In genomic region chr2:29056452-29056851, GRCh38 we compare ENCODE assay signal across 27 cellular contexts. TPM values are rescaled to one million over a fixed set of nuclear protein-coding genes. Genes with fewer than 3 reads are reported as not detected.
"Had no signal": no experiment of that assay in that cellular context is flagged by ENCODE, and none has a peak within 500 bp of the region (broad histone marks: within the 10 kb centered on the region; RNA-seq: fewer than 3 reads in every experiment).

No MANE protein-coding gene starts in this region.

- H3K27me3 ChIP-seq: cardiac muscle cell, heart right ventricle, spleen, stomach, vagina had no signal

- DNase-seq: activated CD8-positive, alpha-beta memory T cell treated with anti-CD3 and anti-CD28 coated beads for 24 hours; activated CD8-positive, alpha-beta memory T cell treated with anti-CD3 and anti-CD28 coated beads, Interleukin-2, amount 50 U/mL, for 4 hours; activated effector memory CD4-positive, alpha-beta T cell treated with Interleukin-2 at 50 U/mL for 16 hours; activated naive CD4-positive, alpha-beta T cell treated with anti-CD3 and anti-CD28 coated beads for 36 hours; activated T-cell treated with anti-CD3 and anti-CD28 coated beads, Interleukin-2, amount 50 U/mL, for 24 hours; cortex of kidney; foreskin fibroblast; heart right ventricle; left colon; naive thymus-derived CD4-positive, alpha-beta T cell; retina; spleen; stimulated activated CD4-positive, alpha-beta T cell treated with anti-CD3 and anti-CD28 coated beads, Interleukin-4, amount 100 ng/mL, for 4 hours; stomach; T1000; trophoblast cell had no signal

- H3K36me3 Mint-ChIP-seq: memory B cell, WTC11 had no signal

- ATAC-seq: heart right ventricle; left colon; naive thymus-derived CD4-positive, alpha-beta T cell; WTC11 had no signal

- H3K4me3 ChIP-seq: cardiac muscle cell, heart right ventricle, spleen, stomach, vagina had no signal

- H3K36me3 ChIP-seq: cardiac muscle cell, heart right ventricle, stomach, vagina had no signal

- H3K27me3 Mint-ChIP-seq: activated T-cell treated with anti-CD3 and anti-CD28 coated beads, Interleukin-2, amount 50 U/mL, for 24 hours; naive thymus-derived CD4-positive, alpha-beta T cell had no signal

- H3K9me3 Mint-ChIP-seq: activated naive CD4-positive, alpha-beta T cell treated with anti-CD3 and anti-CD28 coated beads for 36 hours; activated T-cell treated with anti-CD3 and anti-CD28 coated beads, Interleukin-2, amount 50 U/mL, for 24 hours; T-helper 1 cell treated with Interleukin-12 subunit alpha and Interleukin-12 subunit beta and Interleukin-4 antibody, amounts not matched to agents 30 μg/mL and 1 μg/mL, for 36 hours; WTC11 had no signal

- H3K4me1 ChIP-seq: spleen, stomach, vagina had no signal

- FAIRE-seq: endometrium, keratinocyte had no signal

- H3K4me3 Mint-ChIP-seq: activated naive CD4-positive, alpha-beta T cell treated with anti-CD3 and anti-CD28 coated beads for 36 hours; activated T-cell treated with anti-CD3 and anti-CD28 coated beads, Interleukin-2, amount 50 U/mL, for 24 hours; memory B cell; naive thymus-derived CD4-positive, alpha-beta T cell; T-helper 1 cell treated with Interleukin-12 subunit alpha and Interleukin-12 subunit beta and Interleukin-4 antibody, amounts not matched to agents 30 μg/mL and 1 μg/mL, for 36 hours; WTC11 had no signal

- H3K27ac ChIP-seq: cardiac muscle cell, heart right ventricle, spleen, stomach, vagina had no signal

- H3K4me1 Mint-ChIP-seq: memory B cell had no signal

- H3K9me3 ChIP-seq: heart right ventricle, spleen, stomach, vagina had no signal

- H3K27ac Mint-ChIP-seq: activated naive CD4-positive, alpha-beta T cell treated with anti-CD3 and anti-CD28 coated beads for 36 hours; activated T-cell treated with anti-CD3 and anti-CD28 coated beads, Interleukin-2, amount 50 U/mL, for 24 hours; memory B cell; naive thymus-derived CD4-positive, alpha-beta T cell; T-helper 1 cell treated with Interleukin-12 subunit alpha and Interleukin-12 subunit beta and Interleukin-4 antibody, amounts not matched to agents 30 μg/mL and 1 μg/mL, for 36 hours; WTC11 had no signal

RNA-seq across cellular contexts. Expression of gene PCARE, which starts 17.9 kb away (rescaled TPM):
- total RNA-seq: activated naive CD4-positive, alpha-beta T cell treated with anti-CD3 and anti-CD28 coated beads for 36 hours; epithelial cell of proximal tubule; fibroblast of lung; left colon; naive thymus-derived CD4-positive, alpha-beta T cell; osteocyte; progenitor cell of endocrine pancreas; spleen; vagina; WTC11 had no signal
- polyA plus RNA-seq: fibroblast of lung; keratinocyte; naive thymus-derived CD4-positive, alpha-beta T cell; spleen had no signal
